8 cellular contexts compared by ENCODE assay signal in genomic region chr1:234214129-234214910, GRCh38.
DNase-seq lines count a peak whose midpoint lies in the region; ATAC-seq and TF ChIP-seq lines count a peak whose summit lies in the region.

No MANE protein-coding gene starts in this region.

- H3K27ac Mint-ChIP-seq in neural crest cell (ENCODE audit: unreplicated experiment), result no peak overlapping the region

- H3K27me3 Mint-ChIP-seq in neural crest cell (ENCODE audit: low read depth), result peaks cover 48% of the 10 kb centered on the region

- peak; percentile 43 for ATAC-seq in HG03521 (IDR thresholded peaks at IDR 0.05; ENCODE audit: unreplicated experiment)
- peak; percentile 68 for ATAC-seq in esophagus mucosa
- ATAC-seq in HG03469 (IDR thresholded peaks at IDR 0.05; ENCODE audit: unreplicated experiment), result no peak

- TF ChIP-seq CTCF in neural crest cell (conservative IDR thresholded peaks at IDR 0.05), result no peak

- H3K9me3 Mint-ChIP-seq in neural crest cell, result peaks cover 9% of the 10 kb centered on the region

- peaks cover 30% of the 10 kb centered on the region for H3K4me1 Mint-ChIP-seq in neural crest cell

- peak overlapping the region; percentile 83 for H3K4me3 Mint-ChIP-seq in neural crest cell

- no peaks in the 10 kb centered on the region for H3K36me3 Mint-ChIP-seq in neural crest cell (ENCODE audit: low read depth)

- peak; percentile 65 for DNase-seq in NCI-H82 (lab: John Stamatoyannopoulos, UW)
- DNase-seq in NCI-H82 treated with DMSO at 0.1 percent for 48 hours (lab: John Stamatoyannopoulos, UW; ENCODE audit: unreplicated experiment), result no peak
- DNase-seq in activated CD4-positive, alpha-beta T cell treated with anti-CD3 and anti-CD28 coated beads, Interleukin-2, amount 50 U/mL, for 24 hours (ENCODE audit: low read depth in 1 of 2, low spot score in 1 of 2), result peak; percentile 22 to 25
- DNase-seq in neural crest cell (ENCODE audit: low read depth, low spot score), result peak; percentile 42
- no peak for DNase-seq in NCI-H226

Comparison
In these comparisons a context has a peak if more than half of its experiments do, and no peak if none do; other contexts are left out.
1. DNase-seq: peak in NCI-H82 (single experiment), activated CD4-positive, alpha-beta T cell treated with anti-CD3 and anti-CD28 coated beads, Interleukin-2, amount 50 U/mL, for 24 hours (2 of 2) and neural crest cell (single experiment); none in NCI-H82 treated with DMSO at 0.1 percent for 48 hours (single experiment) and NCI-H226 (single experiment).